ENCODE assay signal across 8 cellular contexts in the genomic region with DNA sequence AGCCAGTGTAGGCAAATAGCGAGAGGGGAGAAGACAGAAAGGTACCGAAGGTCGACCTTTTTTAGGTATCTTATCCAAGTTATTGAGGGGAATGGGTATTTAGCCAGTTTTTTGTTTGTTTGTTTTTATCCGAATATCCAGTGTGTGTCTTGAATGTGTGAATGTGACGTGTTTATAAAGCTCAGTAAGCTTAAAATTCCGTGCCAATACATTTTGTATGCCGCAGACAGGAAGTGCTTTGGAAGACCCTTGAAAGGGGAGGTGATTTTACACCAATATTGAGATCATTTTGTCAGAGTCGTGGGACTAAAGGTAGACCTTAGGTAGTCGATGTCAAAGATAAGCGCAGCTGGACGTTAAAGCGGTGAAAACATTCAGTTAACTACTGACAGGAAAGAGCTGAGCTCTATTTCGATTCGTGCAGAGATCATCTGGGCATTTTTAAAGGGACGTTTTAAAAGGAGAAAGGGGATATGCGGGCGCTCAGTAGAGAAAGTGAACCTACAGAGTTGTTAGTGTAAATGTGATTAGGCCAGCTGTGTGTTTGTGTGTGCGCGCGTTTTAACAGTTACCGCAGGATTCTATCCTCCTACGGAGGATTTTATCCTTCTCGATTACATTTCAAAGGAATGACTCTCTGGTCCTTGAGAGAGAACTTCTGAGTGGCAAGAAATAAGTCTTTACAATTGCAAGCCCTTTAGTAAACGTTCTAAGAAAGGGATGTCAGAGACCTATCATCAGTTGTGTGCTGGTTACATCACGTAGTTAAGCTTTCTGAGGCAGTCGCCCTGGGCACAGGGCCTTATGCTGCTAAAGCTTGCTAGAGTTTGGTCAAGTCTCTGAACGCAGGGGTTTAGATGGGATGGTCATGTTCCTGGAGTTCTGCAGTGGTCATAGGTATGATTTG. TPM values are rescaled to one million over a fixed set of nuclear protein-coding genes. Genes with fewer than 3 reads are reported as not detected.
DNase-seq lines count a peak whose midpoint lies in the region; ATAC-seq and TF ChIP-seq lines count a peak whose summit lies in the region.

No MANE protein-coding gene starts in this region.

- H3K9ac ChIP-seq in Karpas-422 (ENCODE audit: low read length), result peak overlapping the region; percentile 94
- peak overlapping the region; percentile 79 to 90 (median 87) for H3K9ac ChIP-seq in skeletal muscle tissue (ENCODE audit: low read depth in 1 of 3, low read length in 3 of 3)

- peak overlapping the region; percentile 97 for H2AFZ ChIP-seq in Karpas-422 (ENCODE audit: low read length)

- peak; percentile 17 for DNase-seq in NCI-H1694 treated with DMSO at 0.1 percent for 48 hours (lab: John Stamatoyannopoulos, UW)
- no peak for DNase-seq in NCI-H1694 (lab: John Stamatoyannopoulos, UW)
- DNase-seq in Karpas-422, result peak; percentile 56
- DNase-seq in left ventricle myocardium superior, result no peak
- DNase-seq in AG08396 (ENCODE audit: low spot score), result no peak

- H3K9me2 ChIP-seq in Karpas-422 (replicated peaks; ENCODE audit: insufficient read depth, low read length), result no peaks in the 10 kb centered on the region

- H3K9me3 ChIP-seq in Karpas-422 (ENCODE audit: low read length) (no peaks in the 10 kb centered on the region), skeletal muscle tissue (ENCODE audit: control insufficient read depth in 3 of 3, low read length in 3 of 3) (no peaks in the 10 kb centered on the region)

- H3K27ac ChIP-seq in Karpas-422 (ENCODE audit: low read length) (peak overlapping the region; percentile 57), VCaP (peak overlapping the region; percentile 91), skeletal muscle tissue (ENCODE audit: low read depth, low read length) (peak overlapping the region; percentile 70)

- intact Hi-C loops in left ventricle myocardium superior (cut with micrococcal nuclease), result no loop called here

- no peaks in the 10 kb centered on the region for H4K20me1 ChIP-seq in Karpas-422 (ENCODE audit: insufficient read depth, low read depth, low read length)

- H3K4me1 ChIP-seq in Karpas-422 (ENCODE audit: low read length) (peaks cover 36% of the 10 kb centered on the region), skeletal muscle tissue (ENCODE audit: control insufficient read depth in 3 of 3, insufficient read depth in 3 of 3, low read length in 3 of 3) (peaks cover 5 to 25% (median 20%) of the 10 kb centered on the region in 3 donors)

- H3K36me3 ChIP-seq in Karpas-422 (ENCODE audit: insufficient read depth, low read length) (peaks cover 11% of the 10 kb centered on the region), skeletal muscle tissue (ENCODE audit: control insufficient read depth in 3 of 3, insufficient read depth in 3 of 3, low read length in 3 of 3) (no peaks in the 10 kb centered on the region)

- ATAC-seq in left ventricle myocardium superior (peak; percentile 8), HG02885 (IDR thresholded peaks at IDR 0.05; ENCODE audit: poor library complexity, unreplicated experiment) (no peak)

- H3K4me3 ChIP-seq in Karpas-422 (ENCODE audit: low read length), result peak overlapping the region; percentile 98
- H3K4me3 ChIP-seq in skeletal muscle tissue (ENCODE audit: low read length in 3 of 3), result peak overlapping the region; percentile 93 to 99 (median 96)

- H3K27me3 ChIP-seq in Karpas-422 (ENCODE audit: low read length) (no peaks in the 10 kb centered on the region), skeletal muscle tissue (ENCODE audit: control insufficient read depth in 3 of 3, insufficient read depth in 3 of 3, low read length in 3 of 3) (no peaks in the 10 kb centered on the region)

- H3K79me2 ChIP-seq in Karpas-422 (ENCODE audit: low read length), result peaks cover 62% of the 10 kb centered on the region

- TF ChIP-seq CTCF in VCaP (conservative IDR thresholded peaks at IDR 0.05), result no peak

- H3K4me2 ChIP-seq in Karpas-422 (ENCODE audit: low read depth, low read length, poor library complexity, severe bottlenecking), result peak overlapping the region; percentile 78

RNA-seq across cellular contexts. Expression of a gene that starts 0.6 kb away (rescaled TPM):
- 62.5 and 111 TPM in 2 replicates for total RNA-seq in Karpas-422 (2014; rRNA removed; shearing (Covaris generic); ENCODE audit: low replicate concordance)
- total RNA-seq in left ventricle myocardium superior (43.4 TPM), skeletal muscle tissue (36.0 TPM)

Comparison
In these comparisons a context has a peak if more than half of its experiments do, and no peak if none do; other contexts are left out.
1. DNase-seq: peak in NCI-H1694 treated with DMSO at 0.1 percent for 48 hours (single experiment) and Karpas-422 (single experiment); none in NCI-H1694 (single experiment), left ventricle myocardium superior (single experiment) and AG08396 (single experiment).
2. Peak in every context shown above with its lines, with median percentiles within 50 percentile points of each other: H3K27ac ChIP-seq.